Comparison of ENCODE assay signal across 8 cellular contexts in genomic region chr5:133868946-133869674, GRCh38.
A peak's percentile ranks its signal among the peaks of the same experiment; 100 is the strongest.
DNase-seq lines count a peak whose midpoint lies in the region; ATAC-seq and TF ChIP-seq lines count a peak whose summit lies in the region.

No MANE protein-coding gene starts in this region.

- intact Hi-C loops in activated CD8-positive, alpha-beta T cell treated with anti-CD3 and anti-CD28 coated beads for 36 hours (cut with micrococcal nuclease): loop anchor here (5.0 to 10.0 kb wide), 2 partner anchors 114 to 317 kb away; no protein-coding TSS in a partner anchor

- H3K27me3 Mint-ChIP-seq in activated CD8-positive, alpha-beta T cell treated with anti-CD3 and anti-CD28 coated beads for 36 hours: peaks cover 1% of the 10 kb centered on the region

- peaks cover 24% of the 10 kb centered on the region for H3K4me1 Mint-ChIP-seq in activated CD8-positive, alpha-beta T cell treated with anti-CD3 and anti-CD28 coated beads for 36 hours (ENCODE audit: low read depth)

- no peak overlapping the region for H3K27ac ChIP-seq in effector memory CD4-positive, alpha-beta T cell (ENCODE audit: insufficient read depth, low read length, poor library complexity, severe bottlenecking)

- ATAC-seq in activated CD8-positive, alpha-beta T cell treated with anti-CD3 and anti-CD28 coated beads for 36 hours: peak; percentile 87
- ATAC-seq in HG02884 (IDR thresholded peaks at IDR 0.05; ENCODE audit: unreplicated experiment): no peak

- no peaks in the 10 kb centered on the region for H3K9me3 ChIP-seq in effector memory CD4-positive, alpha-beta T cell (ENCODE audit: control insufficient read depth, low read length)

- POLR2A ChIA-PET in activated CD8-positive, alpha-beta T cell treated with anti-CD3 and anti-CD28 coated beads for 36 hours (lab: Charles Lee): interaction anchor here (1.4 to 1.6 kb wide), 2 partner anchors 10 to 44 kb away, joined by 4 to 6 read pairs; no protein-coding TSS in a partner anchor

- no peak overlapping the region for H3K4me3 ChIP-seq in effector memory CD4-positive, alpha-beta T cell (ENCODE audit: insufficient read depth, low read depth, low read length, poor library complexity, severe bottlenecking)

- H3K9me3 Mint-ChIP-seq in activated CD8-positive, alpha-beta T cell treated with anti-CD3 and anti-CD28 coated beads for 36 hours: peaks cover 3% of the 10 kb centered on the region

- H3K4me3 Mint-ChIP-seq in activated CD8-positive, alpha-beta T cell treated with anti-CD3 and anti-CD28 coated beads for 36 hours: no peak overlapping the region

- CTCF ChIA-PET in activated CD8-positive, alpha-beta T cell treated with anti-CD3 and anti-CD28 coated beads for 36 hours (lab: Charles Lee): interaction anchor here (0.6 to 5.0 kb wide), 59 partner anchors 9 to 543 kb away, joined by 3 to 34 read pairs (median 4); no protein-coding TSS in a partner anchor

- no peaks in the 10 kb centered on the region for H3K27me3 ChIP-seq in effector memory CD4-positive, alpha-beta T cell (replicated peaks; ENCODE audit: control insufficient read depth, insufficient read depth, low read length, poor library complexity, severe bottlenecking)

- H3K27ac Mint-ChIP-seq in activated CD8-positive, alpha-beta T cell treated with anti-CD3 and anti-CD28 coated beads for 36 hours: peak overlapping the region; percentile 9

- peak; percentile 81 for DNase-seq in AG08396 (ENCODE audit: low spot score)
- peak; percentile 71 for DNase-seq in GM19238 (ENCODE audit: insufficient read length, low spot score)
- peak; percentile 68 for DNase-seq in NCI-H748 (lab: John Stamatoyannopoulos, UW; ENCODE audit: unreplicated experiment)
- peak; percentile 94 for DNase-seq in activated CD8-positive, alpha-beta T cell treated with anti-CD3 and anti-CD28 coated beads for 36 hours
- DNase-seq in effector memory CD4-positive, alpha-beta T cell: peak in 2 of 3 donors; percentile 4 to 31
- peak; percentile 82 for DNase-seq in midbrain (lab: John Stamatoyannopoulos, UW)
- peak; percentile 7 to 50 for DNase-seq in stimulated activated CD8-positive, alpha-beta memory T cell treated with anti-CD3 and anti-CD28 coated beads, Interleukin-4, amount 100 ng/mL, for 1 hour (ENCODE audit: low read depth in 2 of 2, low spot score in 1 of 2)

- H3K36me3 Mint-ChIP-seq in activated CD8-positive, alpha-beta T cell treated with anti-CD3 and anti-CD28 coated beads for 36 hours (ENCODE audit: low read depth): no peaks in the 10 kb centered on the region

- TF ChIP-seq CTCF in activated CD8-positive, alpha-beta T cell treated with anti-CD3 and anti-CD28 coated beads for 36 hours (IDR thresholded peaks at IDR 0.05): peak; percentile 85

- no peaks in the 10 kb centered on the region for H3K4me1 ChIP-seq in effector memory CD4-positive, alpha-beta T cell (ENCODE audit: control insufficient read depth, insufficient read depth, low read length, poor library complexity, severe bottlenecking)

- no peaks in the 10 kb centered on the region for H3K36me3 ChIP-seq in effector memory CD4-positive, alpha-beta T cell (ENCODE audit: control insufficient read depth, insufficient read depth, low read length)

Comparison
In these comparisons a context has a peak if more than half of its experiments do, and no peak if none do; other contexts are left out.
1. DNase-seq: peak in every context shown above with its lines; median percentile 94 in activated CD8-positive, alpha-beta T cell treated with anti-CD3 and anti-CD28 coated beads for 36 hours; 82 in midbrain; 81 in AG08396; 71 in GM19238; 68 in NCI-H748; 28 in stimulated activated CD8-positive, alpha-beta memory T cell treated with anti-CD3 and anti-CD28 coated beads, Interleukin-4, amount 100 ng/mL, for 1 hour; 18 in effector memory CD4-positive, alpha-beta T cell.